ENCODE assay signal across 27 cellular contexts in the genomic region with DNA sequence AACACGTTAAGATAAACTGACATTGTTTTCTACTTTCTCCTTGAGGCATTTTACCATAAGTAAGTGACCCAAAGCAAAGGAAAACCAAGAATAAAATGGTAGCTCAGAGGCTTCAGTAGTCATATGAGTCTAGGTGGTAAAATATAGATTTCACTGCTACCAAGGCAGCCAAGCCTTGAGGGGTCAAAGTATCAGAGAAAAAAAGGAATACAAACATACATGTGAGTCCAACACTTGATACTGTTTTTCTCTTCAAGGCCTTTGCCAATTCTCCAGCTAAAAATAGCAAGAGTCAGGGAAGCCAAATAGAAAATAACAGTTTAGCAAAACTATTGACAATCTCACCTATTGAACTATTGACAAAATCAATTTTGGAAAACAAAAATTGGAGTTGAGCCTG.
DNase-seq lines count a peak whose midpoint lies in the region; ATAC-seq, FAIRE-seq and TF ChIP-seq lines count a peak whose summit lies in the region.
"Had no signal": no experiment of that assay in that cellular context is flagged by ENCODE, and none has a peak within 500 bp of the region (broad histone marks: within the 10 kb centered on the region; RNA-seq: fewer than 3 reads in every experiment).

No MANE protein-coding gene starts in this region.

- TF ChIP-seq RAD21 in liver (IDR thresholded peaks at IDR 0.05) = no peak

- intact Hi-C loops in body of pancreas (cut with DNase I) = no loop called here
- intact Hi-C loops in pancreas (cut with DNase I) = no loop called here

- no peaks in the 10 kb centered on the region for H3K4me1 Mint-ChIP-seq in mesothelial cell of epicardium
- H3K4me1 Mint-ChIP-seq: CD14-positive monocyte; CD4-positive, alpha-beta memory T cell; CD4-positive, CD25-positive, alpha-beta regulatory T cell; CD8-positive, alpha-beta memory T cell had no signal

- TF ChIP-seq CTCF in body of pancreas (IDR thresholded peaks at IDR 0.05) = no peak
- TF ChIP-seq CTCF in liver (IDR thresholded peaks at IDR 0.05; ENCODE audit: low read depth, low read length, missing input control) = no peak
- TF ChIP-seq CTCF in pancreas (IDR thresholded peaks at IDR 0.05) = no peak
- TF ChIP-seq CTCF in mesothelial cell of epicardium (IDR thresholded peaks at IDR 0.05; ENCODE audit: unreplicated experiment) = no peak

- H3K9ac ChIP-seq in liver (ENCODE audit: low read depth in 1 of 2, low read length in 2 of 2) = no peak overlapping the region
- H3K9ac ChIP-seq: BLaER1 had no signal

- peaks cover 6% of the 10 kb centered on the region for H3K36me3 Mint-ChIP-seq in mesothelial cell of epicardium
- H3K36me3 Mint-ChIP-seq: CD14-positive monocyte; CD4-positive, alpha-beta memory T cell; CD4-positive, CD25-positive, alpha-beta regulatory T cell; CD8-positive, alpha-beta memory T cell had no signal

- ATAC-seq in body of pancreas (peak; percentile 64), left lobe of liver (peak; percentile 34), pancreas (peak; percentile 70 to 96 (median 83)), HG02588 (IDR thresholded peaks at IDR 0.05; ENCODE audit: unreplicated experiment) (no peak)
- ATAC-seq: GM12878 had no signal

- peaks cover 24% of the 10 kb centered on the region for H3K9me3 Mint-ChIP-seq in mesothelial cell of epicardium

- H3K9me3 ChIP-seq in body of pancreas (no peaks in the 10 kb centered on the region), liver (ENCODE audit: control insufficient read depth in 4 of 4, low read length in 3 of 4) (no peaks in the 10 kb centered on the region), pancreas (no peaks in the 10 kb centered on the region)
- H3K9me3 ChIP-seq: BE2C, BLaER1 had no signal

- H3K4me3 ChIP-seq in body of pancreas (no peak overlapping the region), liver (ENCODE audit: low read depth in 1 of 3, low read length in 3 of 3) (no peak overlapping the region), pancreas (no peak overlapping the region)
- H3K4me3 ChIP-seq: BLaER1, GM12878 had no signal

- H3K27ac Mint-ChIP-seq in mesothelial cell of epicardium = no peak overlapping the region
- H3K27ac Mint-ChIP-seq: CD14-positive monocyte; CD4-positive, alpha-beta memory T cell; CD4-positive, CD25-positive, alpha-beta regulatory T cell; CD8-positive, alpha-beta memory T cell had no signal

- WGBS in body of pancreas, 2 donors = 0 to 13% methylated on average over 1 of the region's 1 CpG
- WGBS in liver = 16% methylated on average over 1 of the region's 1 CpG
- WGBS in pancreas, 2 donors = 0 to 38% methylated on average over 1 of the region's 1 CpG

- no peak overlapping the region for H3K27ac ChIP-seq in body of pancreas
- no peak overlapping the region for H3K27ac ChIP-seq in liver (ENCODE audit: low read depth in 1 of 2, low read length in 2 of 2)
- H3K27ac ChIP-seq in pancreas = peak overlapping the region in 1 of 4 donors; percentile 2
- H3K27ac ChIP-seq: BLaER1 had no signal

- H3K36me3 ChIP-seq in body of pancreas (replicated peaks in 1 of 2; ENCODE audit: insufficient read depth in 1 of 2, low read depth in 2 of 2) = no peaks in the 10 kb centered on the region
- H3K36me3 ChIP-seq in liver (ENCODE audit: control insufficient read depth in 4 of 4, insufficient read depth in 3 of 4, low read depth in 1 of 4, low read length in 3 of 4) = no peaks in the 10 kb centered on the region
- H3K36me3 ChIP-seq in pancreas = no peaks in the 10 kb centered on the region
- H3K36me3 ChIP-seq: BE2C, BLaER1 had no signal

- TF ChIP-seq POLR2A in body of pancreas (IDR thresholded peaks at IDR 0.05) = no peak

- peaks cover 24% of the 10 kb centered on the region for H3K4me1 ChIP-seq in body of pancreas
- H3K4me1 ChIP-seq in liver (ENCODE audit: control insufficient read depth in 4 of 4, insufficient read depth in 4 of 4, low read length in 3 of 4) = peaks cover 1 to 16% (median 14%) of the 10 kb centered on the region in 4 donors
- peaks cover 4 to 9% (median 5%) of the 10 kb centered on the region in 3 donors for H3K4me1 ChIP-seq in pancreas
- H3K4me1 ChIP-seq: BE2C had no signal

- H3K27me3 ChIP-seq in body of pancreas (no peaks in the 10 kb centered on the region), liver (ENCODE audit: control insufficient read depth in 4 of 4, insufficient read depth in 4 of 4, low read length in 3 of 4) (no peaks in the 10 kb centered on the region), pancreas (no peaks in the 10 kb centered on the region)
- H3K27me3 ChIP-seq: BE2C, BLaER1 had no signal

- H3K4me3 Mint-ChIP-seq in mesothelial cell of epicardium = no peak overlapping the region
- H3K4me3 Mint-ChIP-seq: CD14-positive monocyte; CD4-positive, alpha-beta memory T cell; CD4-positive, CD25-positive, alpha-beta regulatory T cell; CD8-positive, alpha-beta memory T cell had no signal

- no peaks in the 10 kb centered on the region for H3K27me3 Mint-ChIP-seq in mesothelial cell of epicardium (ENCODE audit: low read depth)
- H3K27me3 Mint-ChIP-seq: CD4-positive, alpha-beta memory T cell; CD4-positive, CD25-positive, alpha-beta regulatory T cell; CD8-positive, alpha-beta memory T cell had no signal

- DNase-seq in body of pancreas (peak in 1 of 4 donors; percentile 25), left lobe of liver (ENCODE audit: low spot score) (no peak), pancreas (peak in 2 of 6 donors; percentile 9 to 17), mesothelial cell of epicardium (ENCODE audit: low spot score in 2 of 2, unreplicated experiment in 2 of 2) (no peak), NCI-H226 (no peak)
- DNase-seq: 8988T; ACHN; BE2C; C1 segment of cervical spinal cord; CD4-positive, alpha-beta memory T cell; CD4-positive, CD25-positive, alpha-beta regulatory T cell; CD8-positive, alpha-beta memory T cell; COR-L47; DMS 273 treated with DMSO at 0.1 percent for 48 hours; DMS153; DMS79; DND-41; EL; GDM1 had no signal

- no peak for FAIRE-seq in pancreas (lab: Jason Lieb, UNC)
- FAIRE-seq: A204.1, GM12878, GM12892, GM19239 had no signal

TF ChIP-seq in liver, 16 proteins besides CTCF, POLR2A, EP300 and RAD21:
- TF ChIP-seq RXRA (IDR thresholded peaks at IDR 0.05) (peak in 1 of 2 donors; percentile 15), NR2F2 (IDR thresholded peaks at IDR 0.05) (no peak), YY1 (IDR thresholded peaks at IDR 0.05) (no peak), TAF1 (conservative IDR thresholded peaks at IDR 0.05) (no peak), HNF4A (conservative IDR thresholded peaks at IDR 0.05) (peak; percentile 45 to 53), HNF4G (IDR thresholded peaks at IDR 0.05) (no peak), EGR1 (IDR thresholded peaks at IDR 0.05; ENCODE audit: low read depth in 2 of 2) (no peak)
- TF ChIP-seq, protein P1, sequence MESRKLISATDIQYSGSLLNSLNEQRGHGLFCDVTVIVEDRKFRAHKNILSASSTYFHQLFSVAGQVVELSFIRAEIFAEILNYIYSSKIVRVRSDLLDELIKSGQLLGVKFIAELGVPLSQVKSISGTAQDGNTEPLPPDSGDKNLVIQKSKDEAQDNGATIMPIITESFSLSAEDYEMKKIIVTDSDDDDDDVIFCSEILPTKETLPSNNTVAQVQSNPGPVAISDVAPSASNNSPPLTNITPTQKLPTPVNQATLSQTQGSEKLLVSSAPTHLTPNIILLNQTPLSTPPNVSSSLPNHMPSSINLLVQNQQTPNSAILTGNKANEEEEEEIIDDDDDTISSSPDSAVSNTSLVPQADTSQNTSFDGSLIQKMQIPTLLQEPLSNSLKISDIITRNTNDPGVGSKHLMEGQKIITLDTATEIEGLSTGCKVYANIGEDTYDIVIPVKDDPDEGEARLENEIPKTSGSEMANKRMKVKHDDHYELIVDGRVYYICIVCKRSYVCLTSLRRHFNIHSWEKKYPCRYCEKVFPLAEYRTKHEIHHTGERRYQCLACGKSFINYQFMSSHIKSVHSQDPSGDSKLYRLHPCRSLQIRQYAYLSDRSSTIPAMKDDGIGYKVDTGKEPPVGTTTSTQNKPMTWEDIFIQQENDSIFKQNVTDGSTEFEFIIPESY (IDR thresholded peaks at IDR 0.05) = peak; percentile 11
